In genomic region chr15:89120479-89121000, GRCh38 we compare ENCODE assay signal across 8 cellular contexts. TPM values are rescaled to one million over a fixed set of nuclear protein-coding genes. Genes with fewer than 3 reads are reported as not detected.
DNase-seq lines count a peak whose midpoint lies in the region; ATAC-seq, FAIRE-seq and TF ChIP-seq lines count a peak whose summit lies in the region.
"Not testable (repeated sequence)": the region's sequence is repeated elsewhere in the genome, so short reads cannot be mapped to it uniquely, and the experiment has no call there.

No MANE protein-coding gene starts in this region.

- FAIRE-seq in keratinocyte (lab: Jason Lieb, UNC) = not testable (repeated sequence)

- H3K4me2 ChIP-seq in keratinocyte (ENCODE audit: control insufficient read depth, extremely low read depth, insufficient read depth, low read depth, low read length) = not testable (repeated sequence)
- H3K4me2 ChIP-seq in skeletal muscle satellite cell (ENCODE audit: low read length) = peak overlapping the region; percentile 19

- not testable (repeated sequence) for H3K4me3 Mint-ChIP-seq in MCF 10A (ENCODE audit: unreplicated experiment); natural killer cell

- 81 to 82% methylated on average over 13 of the region's 13 CpGs for WGBS in upper lobe of left lung, 2 donors

- CTCF ChIA-PET in RWPE1 (lab: Yijun Ruan, JAX) = interaction anchor here (0.6 to 1.6 kb wide), 5 partner anchors 9 to 144 kb away, joined by 3 to 11 read pairs (median 5); no protein-coding TSS in a partner anchor
- CTCF ChIA-PET in MCF 10A (lab: Yijun Ruan, JAX) = interaction anchor here (0.6 to 2.3 kb wide), 9 partner anchors 9 to 215 kb away, joined by 3 to 11 read pairs (median 6); partner anchors contain the start of gene ABHD2

- not testable (repeated sequence) for TF ChIP-seq CTCF in RWPE1 (conservative IDR thresholded peaks at IDR 0.05; ENCODE audit: low read depth); MCF 10A (IDR thresholded peaks at IDR 0.05; ENCODE audit: unreplicated experiment); keratinocyte (optimal IDR thresholded peaks at IDR 0.05 in 1 of 3, IDR thresholded peaks at IDR 0.05 in 1 of 3, conservative IDR thresholded peaks at IDR 0.05 in 1 of 3; ENCODE audit: extremely low read depth in 1 of 3, insufficient read depth in 2 of 3, low read length in 3 of 3); natural killer cell (IDR thresholded peaks at IDR 0.05); upper lobe of left lung (IDR thresholded peaks at IDR 0.05)

- not testable (repeated sequence) for H3K9me1 ChIP-seq in keratinocyte (ENCODE audit: control insufficient read depth, extremely low read depth, insufficient read depth, low read length)

- H4K20me1 ChIP-seq in keratinocyte (ENCODE audit: control insufficient read depth, extremely low read depth, insufficient read depth, low read length) = not testable (repeated sequence)

- not testable (repeated sequence) for H3K79me2 ChIP-seq in ACC112 (ENCODE audit: control insufficient read depth, insufficient read depth, low read length, unreplicated experiment); keratinocyte (ENCODE audit: control insufficient read depth, insufficient read depth, low read length)

- TF ChIP-seq POLR2A in upper lobe of left lung (IDR thresholded peaks at IDR 0.05) = not testable (repeated sequence)

- H3K36me3 Mint-ChIP-seq in MCF 10A (ENCODE audit: insufficient read depth, unreplicated experiment) (peaks cover 14% of the 10 kb centered on the region), natural killer cell (peaks cover 39% of the 10 kb centered on the region)

- BruUV-seq in MCF 10A (replicated peaks; lab: Mats Ljungman, UMichigan) = not testable (repeated sequence)

- H3K9me3 ChIP-seq in keratinocyte (ENCODE audit: control insufficient read depth, low read depth, low read length); skeletal muscle satellite cell (replicated peaks; ENCODE audit: low read length); upper lobe of left lung: not testable (repeated sequence)

- peak; percentile 14 for ATAC-seq in esophagus mucosa
- not testable (repeated sequence) for ATAC-seq in natural killer cell; upper lobe of left lung (ENCODE audit: low FRiP score in 2 of 2)

- H3K9ac ChIP-seq in keratinocyte (ENCODE audit: control insufficient read depth, extremely low read depth, insufficient read depth, low read length) (peak overlapping the region; percentile 26), skeletal muscle satellite cell (ENCODE audit: low read depth, low read length) (peak overlapping the region; percentile 78)

- H3K27ac Mint-ChIP-seq in MCF 10A (ENCODE audit: low read depth, unreplicated experiment) (peak overlapping the region; percentile 91), natural killer cell (peak overlapping the region; percentile 13 to 32)

- intact Hi-C loops in MCF 10A (cut with micrococcal nuclease) = loop anchor here (2.0 kb wide), 1 partner anchor 20 kb away; no protein-coding TSS in a partner anchor
- intact Hi-C loops in natural killer cell (cut with micrococcal nuclease) = not testable (repeated sequence)

- H3K27ac ChIP-seq in ACC112 (ENCODE audit: low read depth, low read length) (peak overlapping the region; percentile 100), RWPE1 (peak overlapping the region; percentile 88), keratinocyte (ENCODE audit: control insufficient read depth, insufficient read depth, low read length) (peak overlapping the region; percentile 75), upper lobe of left lung (peak overlapping the region; percentile 68 to 80 (median 76))

- H3K4me1 Mint-ChIP-seq in MCF 10A (ENCODE audit: insufficient read depth, unreplicated experiment) = peaks cover 41% of the 10 kb centered on the region
- peaks cover 40 to 46% of the 10 kb centered on the region in 2 donors for H3K4me1 Mint-ChIP-seq in natural killer cell

- not testable (repeated sequence) for H2AFZ ChIP-seq in ACC112 (ENCODE audit: low read length, unreplicated experiment); keratinocyte (ENCODE audit: control insufficient read depth, low read length)

- POLR2A ChIA-PET in RWPE1 (lab: Yijun Ruan, JAX; ENCODE audit: low non-redundant PET) = not testable (repeated sequence)
- POLR2A ChIA-PET in MCF 10A (lab: Yijun Ruan, JAX) = interaction anchor here (0.6 to 7.8 kb wide), 15 partner anchors 9 to 457 kb away, joined by 3 to 121 read pairs (median 4); partner anchors contain the start of gene ABHD2

- not testable (repeated sequence) for H3K27me3 Mint-ChIP-seq in MCF 10A (ENCODE audit: insufficient read depth, unreplicated experiment); natural killer cell (ENCODE audit: low read depth in 2 of 2)

- H3K4me1 ChIP-seq in ACC112 (ENCODE audit: control insufficient read depth, insufficient read depth, low read length, unreplicated experiment) (peaks cover 53% of the 10 kb centered on the region), keratinocyte (ENCODE audit: control insufficient read depth, extremely low read depth, insufficient read depth, low read length) (peaks cover 30% of the 10 kb centered on the region), skeletal muscle satellite cell (ENCODE audit: control insufficient read depth, insufficient read depth, low read length) (peaks cover 65% of the 10 kb centered on the region), upper lobe of left lung (peaks cover 19 to 55% (median 41%) of the 10 kb centered on the region in 4 donors)

- peaks cover 14% of the 10 kb centered on the region; the same call in 1 of the 2 replicates for H3K36me3 ChIP-seq in ACC112 (ENCODE audit: insufficient read depth, low read length)
- H3K36me3 ChIP-seq in keratinocyte (ENCODE audit: control insufficient read depth in 2 of 2, extremely low read depth in 1 of 2, insufficient read depth in 2 of 2, low read length in 2 of 2) = peaks cover 2 to 16% of the 10 kb centered on the region in 2 experiments
- H3K36me3 ChIP-seq in skeletal muscle satellite cell (ENCODE audit: insufficient read depth, low read length) = peaks cover 24% of the 10 kb centered on the region
- H3K36me3 ChIP-seq in upper lobe of left lung = peaks cover 6 to 76% (median 27%) of the 10 kb centered on the region in 4 donors

- TF ChIP-seq EP300 in upper lobe of left lung (IDR thresholded peaks at IDR 0.05) = not testable (repeated sequence)

- DNase-seq in RWPE1 (ENCODE audit: low spot score); MCF 10A (ENCODE audit: unreplicated experiment); keratinocyte (ENCODE audit: low read depth, low spot score); natural killer cell; upper lobe of left lung: not testable (repeated sequence)

- H3K4me3 ChIP-seq in ACC112 (ENCODE audit: low read depth, low read length); keratinocyte (ENCODE audit: control insufficient read depth in 2 of 3, extremely low read depth in 1 of 3, insufficient read depth in 2 of 3, low read depth in 1 of 3, low read length in 3 of 3); skeletal muscle satellite cell (ENCODE audit: low read length); upper lobe of left lung: not testable (repeated sequence)

- H3K27me3 ChIP-seq in ACC112 (ENCODE audit: insufficient read depth, low read length); keratinocyte (ENCODE audit: control insufficient read depth, extremely low read depth, insufficient read depth, low read length); skeletal muscle satellite cell (ENCODE audit: control insufficient read depth, insufficient read depth, low read length); upper lobe of left lung: not testable (repeated sequence)

- dilution Hi-C loops in keratinocyte (cut with MboI; ENCODE audit: extremely low pct_ligation_motif_present, low sequenced_read_pairs) = not testable (repeated sequence)

- H3K9me3 Mint-ChIP-seq in MCF 10A (ENCODE audit: unreplicated experiment); natural killer cell: not testable (repeated sequence)

RNA-seq across cellular contexts. Expression of gene ABHD2, which starts 32.3 kb away (rescaled TPM):
- 47.7 and 55.9 TPM in 2 replicates for total RNA-seq in MCF 10A (2022)
- 49.1 TPM for total RNA-seq in esophagus mucosa
- 22.8 to 32.9 TPM (median 23.0 TPM) in 3 replicates for polyA plus RNA-seq in keratinocyte
- 13.4 TPM for polyA plus RNA-seq in keratinocyte (2011; ENCODE audit: low read depth)
- polyA plus RNA-seq in keratinocyte (2011; cell fraction: cytosol; rRNA removed) = 10.2 and 12.6 TPM in 2 replicates
- polyA plus RNA-seq in keratinocyte (2011; cell fraction: nucleus; rRNA removed) = 32.7 and 34.4 TPM in 2 replicates
- 6.4 and 23.6 TPM in 2 replicates for polyA plus RNA-seq in keratinocyte (2012; ENCODE audit: low replicate concordance)
- 74.6 to 119 TPM (median 84.7 TPM) in 3 replicates for polyA minus RNA-seq in keratinocyte
- polyA minus RNA-seq in keratinocyte (2011; cell fraction: cytosol; rRNA and poly(A)+ RNA removed) = 16.1 TPM
- polyA minus RNA-seq in keratinocyte (2011; cell fraction: nucleus; rRNA and poly(A)+ RNA removed) = 36.3 and 71.1 TPM in 2 replicates
- total RNA-seq in natural killer cell = 100 to 1,000 TPM; 187 to 236 (median 191) TPM
- 58.1 and 107 TPM in 2 replicates for total RNA-seq in skeletal muscle satellite cell (2012; rRNA removed)
- total RNA-seq in upper lobe of left lung = 100 to 1,000 TPM in 5 of 6 donors, 10 to 100 TPM in 1; 84.1 to 230 (median 174) TPM
